1 cellular context compared by ENCODE assay signal in the genomic region with DNA sequence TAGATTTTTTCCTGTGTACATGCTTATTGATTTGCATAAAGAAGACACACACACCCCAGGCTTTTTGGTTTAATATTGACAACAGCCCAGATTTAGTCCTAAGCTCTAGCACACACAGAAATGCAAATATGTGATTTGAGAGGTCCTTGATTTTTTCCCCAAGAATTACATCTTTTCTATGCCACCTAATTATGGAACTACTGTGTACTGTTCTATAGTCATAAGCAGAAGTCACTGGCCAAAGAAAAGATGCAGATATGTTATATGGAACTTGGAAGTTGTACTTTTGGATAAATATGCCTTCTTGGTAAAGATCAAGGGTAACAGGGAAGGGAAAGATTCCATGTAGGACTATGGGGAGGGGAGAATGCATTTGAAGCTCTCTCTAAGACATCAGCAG.
TF ChIP-seq lines count a peak whose summit lies in the region.

No MANE protein-coding gene starts in this region.

TF ChIP-seq in GM23338, 12 proteins besides CTCF, POLR2A, EP300 and RAD21 (continued from another document):
- TF ChIP-seq, protein P1, sequence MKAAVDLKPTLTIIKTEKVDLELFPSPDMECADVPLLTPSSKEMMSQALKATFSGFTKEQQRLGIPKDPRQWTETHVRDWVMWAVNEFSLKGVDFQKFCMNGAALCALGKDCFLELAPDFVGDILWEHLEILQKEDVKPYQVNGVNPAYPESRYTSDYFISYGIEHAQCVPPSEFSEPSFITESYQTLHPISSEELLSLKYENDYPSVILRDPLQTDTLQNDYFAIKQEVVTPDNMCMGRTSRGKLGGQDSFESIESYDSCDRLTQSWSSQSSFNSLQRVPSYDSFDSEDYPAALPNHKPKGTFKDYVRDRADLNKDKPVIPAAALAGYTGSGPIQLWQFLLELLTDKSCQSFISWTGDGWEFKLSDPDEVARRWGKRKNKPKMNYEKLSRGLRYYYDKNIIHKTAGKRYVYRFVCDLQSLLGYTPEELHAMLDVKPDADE (IDR thresholded peaks at IDR 0.05) = no peak
- no peak for TF ChIP-seq JUNB (IDR thresholded peaks at IDR 0.05; ENCODE audit: unreplicated experiment)
- TF ChIP-seq NANOG (IDR thresholded peaks at IDR 0.05; ENCODE audit: borderline replicate concordance) = no peak
